ENCODE assay signal across 2 cellular contexts in the genomic region with DNA sequence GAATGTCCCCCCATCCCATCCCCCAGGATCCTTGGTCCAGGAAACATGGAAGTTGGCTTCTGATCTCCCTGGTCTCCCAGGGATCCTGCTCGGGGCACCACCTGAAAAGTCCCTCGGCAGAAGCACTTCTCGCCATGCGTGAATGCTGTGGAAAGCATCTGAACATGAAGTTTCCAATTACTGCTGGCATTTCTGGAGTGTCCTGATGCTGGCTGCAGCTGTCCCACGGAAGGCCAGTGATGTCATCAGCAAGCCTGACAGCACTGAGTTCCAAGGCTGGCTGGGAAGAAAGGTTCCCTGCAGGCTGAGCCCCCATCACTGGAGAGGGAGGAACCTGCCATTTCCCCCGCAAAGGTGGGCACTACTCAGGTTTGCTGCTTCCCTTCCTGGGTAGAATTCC.
TF ChIP-seq lines count a peak whose summit lies in the region.

No MANE protein-coding gene starts in this region.

TF ChIP-seq in GM23338, 12 proteins besides CTCF, POLR2A, EP300 and RAD21 (continues in another document):
- TF ChIP-seq, protein P1, sequence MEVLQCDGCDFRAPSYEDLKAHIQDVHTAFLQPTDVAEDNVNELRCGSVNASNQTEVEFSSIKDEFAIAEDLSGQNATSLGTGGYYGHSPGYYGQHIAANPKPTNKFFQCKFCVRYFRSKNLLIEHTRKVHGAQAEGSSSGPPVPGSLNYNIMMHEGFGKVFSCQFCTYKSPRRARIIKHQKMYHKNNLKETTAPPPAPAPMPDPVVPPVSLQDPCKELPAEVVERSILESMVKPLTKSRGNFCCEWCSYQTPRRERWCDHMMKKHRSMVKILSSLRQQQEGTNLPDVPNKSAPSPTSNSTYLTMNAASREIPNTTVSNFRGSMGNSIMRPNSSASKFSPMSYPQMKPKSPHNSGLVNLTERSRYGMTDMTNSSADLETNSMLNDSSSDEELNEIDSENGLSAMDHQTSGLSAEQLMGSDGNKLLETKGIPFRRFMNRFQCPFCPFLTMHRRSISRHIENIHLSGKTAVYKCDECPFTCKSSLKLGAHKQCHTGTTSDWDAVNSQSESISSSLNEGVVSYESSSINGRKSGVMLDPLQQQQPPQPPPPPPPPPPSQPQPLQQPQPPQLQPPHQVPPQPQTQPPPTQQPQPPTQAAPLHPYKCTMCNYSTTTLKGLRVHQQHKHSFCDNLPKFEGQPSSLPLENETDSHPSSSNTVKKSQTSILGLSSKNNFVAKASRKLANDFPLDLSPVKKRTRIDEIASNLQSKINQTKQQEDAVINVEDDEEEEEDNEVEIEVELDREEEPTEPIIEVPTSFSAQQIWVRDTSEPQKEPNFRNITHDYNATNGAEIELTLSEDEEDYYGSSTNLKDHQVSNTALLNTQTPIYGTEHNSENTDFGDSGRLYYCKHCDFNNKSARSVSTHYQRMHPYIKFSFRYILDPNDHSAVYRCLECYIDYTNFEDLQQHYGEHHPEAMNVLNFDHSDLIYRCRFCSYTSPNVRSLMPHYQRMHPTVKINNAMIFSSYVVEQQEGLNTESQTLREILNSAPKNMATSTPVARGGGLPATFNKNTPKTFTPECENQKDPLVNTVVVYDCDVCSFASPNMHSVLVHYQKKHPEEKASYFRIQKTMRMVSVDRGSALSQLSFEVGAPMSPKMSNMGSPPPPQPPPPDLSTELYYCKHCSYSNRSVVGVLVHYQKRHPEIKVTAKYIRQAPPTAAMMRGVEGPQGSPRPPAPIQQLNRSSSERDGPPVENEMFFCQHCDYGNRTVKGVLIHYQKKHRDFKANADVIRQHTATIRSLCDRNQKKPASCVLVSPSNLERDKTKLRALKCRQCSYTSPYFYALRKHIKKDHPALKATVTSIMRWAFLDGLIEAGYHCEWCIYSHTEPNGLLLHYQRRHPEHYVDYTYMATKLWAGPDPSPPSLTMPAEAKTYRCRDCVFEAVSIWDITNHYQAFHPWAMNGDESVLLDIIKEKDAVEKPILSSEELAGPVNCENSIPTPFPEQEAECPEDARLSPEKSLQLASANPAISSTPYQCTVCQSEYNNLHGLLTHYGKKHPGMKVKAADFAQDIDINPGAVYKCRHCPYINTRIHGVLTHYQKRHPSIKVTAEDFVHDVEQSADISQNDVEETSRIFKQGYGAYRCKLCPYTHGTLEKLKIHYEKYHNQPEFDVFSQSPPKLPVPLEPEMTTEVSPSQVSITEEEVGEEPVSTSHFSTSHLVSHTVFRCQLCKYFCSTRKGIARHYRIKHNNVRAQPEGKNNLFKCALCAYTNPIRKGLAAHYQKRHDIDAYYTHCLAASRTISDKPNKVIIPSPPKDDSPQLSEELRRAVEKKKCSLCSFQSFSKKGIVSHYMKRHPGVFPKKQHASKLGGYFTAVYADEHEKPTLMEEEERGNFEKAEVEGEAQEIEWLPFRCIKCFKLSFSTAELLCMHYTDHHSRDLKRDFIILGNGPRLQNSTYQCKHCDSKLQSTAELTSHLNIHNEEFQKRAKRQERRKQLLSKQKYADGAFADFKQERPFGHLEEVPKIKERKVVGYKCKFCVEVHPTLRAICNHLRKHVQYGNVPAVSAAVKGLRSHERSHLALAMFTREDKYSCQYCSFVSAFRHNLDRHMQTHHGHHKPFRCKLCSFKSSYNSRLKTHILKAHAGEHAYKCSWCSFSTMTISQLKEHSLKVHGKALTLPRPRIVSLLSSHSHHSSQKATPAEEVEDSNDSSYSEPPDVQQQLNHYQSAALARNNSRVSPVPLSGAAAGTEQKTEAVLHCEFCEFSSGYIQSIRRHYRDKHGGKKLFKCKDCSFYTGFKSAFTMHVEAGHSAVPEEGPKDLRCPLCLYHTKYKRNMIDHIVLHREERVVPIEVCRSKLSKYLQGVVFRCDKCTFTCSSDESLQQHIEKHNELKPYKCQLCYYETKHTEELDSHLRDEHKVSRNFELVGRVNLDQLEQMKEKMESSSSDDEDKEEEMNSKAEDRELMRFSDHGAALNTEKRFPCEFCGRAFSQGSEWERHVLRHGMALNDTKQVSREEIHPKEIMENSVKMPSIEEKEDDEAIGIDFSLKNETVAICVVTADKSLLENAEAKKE (CRISPR knock-in tag; IDR thresholded peaks at IDR 0.05): no peak
- TF ChIP-seq EZH2 (IDR thresholded peaks at IDR 0.05; ENCODE audit: low read depth, unreplicated experiment): no peak
- no peak for TF ChIP-seq JUNB (IDR thresholded peaks at IDR 0.05; ENCODE audit: unreplicated experiment)
- TF ChIP-seq, protein P2, sequence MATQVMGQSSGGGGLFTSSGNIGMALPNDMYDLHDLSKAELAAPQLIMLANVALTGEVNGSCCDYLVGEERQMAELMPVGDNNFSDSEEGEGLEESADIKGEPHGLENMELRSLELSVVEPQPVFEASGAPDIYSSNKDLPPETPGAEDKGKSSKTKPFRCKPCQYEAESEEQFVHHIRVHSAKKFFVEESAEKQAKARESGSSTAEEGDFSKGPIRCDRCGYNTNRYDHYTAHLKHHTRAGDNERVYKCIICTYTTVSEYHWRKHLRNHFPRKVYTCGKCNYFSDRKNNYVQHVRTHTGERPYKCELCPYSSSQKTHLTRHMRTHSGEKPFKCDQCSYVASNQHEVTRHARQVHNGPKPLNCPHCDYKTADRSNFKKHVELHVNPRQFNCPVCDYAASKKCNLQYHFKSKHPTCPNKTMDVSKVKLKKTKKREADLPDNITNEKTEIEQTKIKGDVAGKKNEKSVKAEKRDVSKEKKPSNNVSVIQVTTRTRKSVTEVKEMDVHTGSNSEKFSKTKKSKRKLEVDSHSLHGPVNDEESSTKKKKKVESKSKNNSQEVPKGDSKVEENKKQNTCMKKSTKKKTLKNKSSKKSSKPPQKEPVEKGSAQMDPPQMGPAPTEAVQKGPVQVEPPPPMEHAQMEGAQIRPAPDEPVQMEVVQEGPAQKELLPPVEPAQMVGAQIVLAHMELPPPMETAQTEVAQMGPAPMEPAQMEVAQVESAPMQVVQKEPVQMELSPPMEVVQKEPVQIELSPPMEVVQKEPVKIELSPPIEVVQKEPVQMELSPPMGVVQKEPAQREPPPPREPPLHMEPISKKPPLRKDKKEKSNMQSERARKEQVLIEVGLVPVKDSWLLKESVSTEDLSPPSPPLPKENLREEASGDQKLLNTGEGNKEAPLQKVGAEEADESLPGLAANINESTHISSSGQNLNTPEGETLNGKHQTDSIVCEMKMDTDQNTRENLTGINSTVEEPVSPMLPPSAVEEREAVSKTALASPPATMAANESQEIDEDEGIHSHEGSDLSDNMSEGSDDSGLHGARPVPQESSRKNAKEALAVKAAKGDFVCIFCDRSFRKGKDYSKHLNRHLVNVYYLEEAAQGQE (IDR thresholded peaks at IDR 0.05; ENCODE audit: unreplicated experiment): no peak
- TF ChIP-seq EZH2phosphoT487 (IDR thresholded peaks at IDR 0.05; ENCODE audit: unreplicated experiment): no peak
- no peak for TF ChIP-seq POLR2AphosphoS5 (IDR thresholded peaks at IDR 0.05; ENCODE audit: low read depth)
- TF ChIP-seq ZNF114 (CRISPR knock-in tag; IDR thresholded peaks at IDR 0.05): no peak
- no peak for TF ChIP-seq STAT1 (IDR thresholded peaks at IDR 0.05; ENCODE audit: unreplicated experiment)
- TF ChIP-seq ZNF331 (CRISPR knock-in tag; IDR thresholded peaks at IDR 0.05; ENCODE audit: low read depth): no peak
- TF ChIP-seq CREB1 (CRISPR knock-in tag; IDR thresholded peaks at IDR 0.05; ENCODE audit: low read depth): no peak

TF ChIP-seq in H1, 55 proteins besides CTCF, POLR2A, EP300 and RAD21:
- TF ChIP-seq RNF2 (IDR thresholded peaks at IDR 0.05; ENCODE audit: borderline replicate concordance, low read depth, low read length, missing control alignments, poor library complexity, severe bottlenecking): no peak
- TF ChIP-seq, protein P3, sequence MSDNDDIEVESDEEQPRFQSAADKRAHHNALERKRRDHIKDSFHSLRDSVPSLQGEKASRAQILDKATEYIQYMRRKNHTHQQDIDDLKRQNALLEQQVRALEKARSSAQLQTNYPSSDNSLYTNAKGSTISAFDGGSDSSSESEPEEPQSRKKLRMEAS (IDR thresholded peaks at IDR 0.05): no peak
- TF ChIP-seq, protein P4, sequence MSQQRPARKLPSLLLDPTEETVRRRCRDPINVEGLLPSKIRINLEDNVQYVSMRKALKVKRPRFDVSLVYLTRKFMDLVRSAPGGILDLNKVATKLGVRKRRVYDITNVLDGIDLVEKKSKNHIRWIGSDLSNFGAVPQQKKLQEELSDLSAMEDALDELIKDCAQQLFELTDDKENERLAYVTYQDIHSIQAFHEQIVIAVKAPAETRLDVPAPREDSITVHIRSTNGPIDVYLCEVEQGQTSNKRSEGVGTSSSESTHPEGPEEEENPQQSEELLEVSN (IDR thresholded peaks at IDR 0.05): no peak
- TF ChIP-seq GTF2F1 (IDR thresholded peaks at IDR 0.05; ENCODE audit: borderline replicate concordance, low read depth, low read length): no peak
- no peak for TF ChIP-seq EZH2 (IDR thresholded peaks at IDR 0.05; ENCODE audit: low read depth, low read length, severe bottlenecking)
- no peak for TF ChIP-seq FOSL1 (IDR thresholded peaks at IDR 0.05; ENCODE audit: insufficient read depth, low read depth, low read length)
- no peak for TF ChIP-seq POLR2AphosphoS5 (IDR thresholded peaks at IDR 0.05; ENCODE audit: low read depth, low read length)
- no peak for TF ChIP-seq ZNF274 (IDR thresholded peaks at IDR 0.05; ENCODE audit: borderline replicate concordance, extremely low read depth, low read length)
- no peak for TF ChIP-seq TBP (IDR thresholded peaks at IDR 0.05; ENCODE audit: low read depth, low read length)
- no peak for TF ChIP-seq CHD1 (IDR thresholded peaks at IDR 0.05; ENCODE audit: low read depth, low read length)
- TF ChIP-seq CREB1 (IDR thresholded peaks at IDR 0.05): no peak
- TF ChIP-seq, protein P5, sequence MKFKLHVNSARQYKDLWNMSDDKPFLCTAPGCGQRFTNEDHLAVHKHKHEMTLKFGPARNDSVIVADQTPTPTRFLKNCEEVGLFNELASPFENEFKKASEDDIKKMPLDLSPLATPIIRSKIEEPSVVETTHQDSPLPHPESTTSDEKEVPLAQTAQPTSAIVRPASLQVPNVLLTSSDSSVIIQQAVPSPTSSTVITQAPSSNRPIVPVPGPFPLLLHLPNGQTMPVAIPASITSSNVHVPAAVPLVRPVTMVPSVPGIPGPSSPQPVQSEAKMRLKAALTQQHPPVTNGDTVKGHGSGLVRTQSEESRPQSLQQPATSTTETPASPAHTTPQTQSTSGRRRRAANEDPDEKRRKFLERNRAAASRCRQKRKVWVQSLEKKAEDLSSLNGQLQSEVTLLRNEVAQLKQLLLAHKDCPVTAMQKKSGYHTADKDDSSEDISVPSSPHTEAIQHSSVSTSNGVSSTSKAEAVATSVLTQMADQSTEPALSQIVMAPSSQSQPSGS (IDR thresholded peaks at IDR 0.05; ENCODE audit: low read length): no peak
- no peak for TF ChIP-seq CHD2 (IDR thresholded peaks at IDR 0.05; ENCODE audit: low read length)
- TF ChIP-seq, protein P6, sequence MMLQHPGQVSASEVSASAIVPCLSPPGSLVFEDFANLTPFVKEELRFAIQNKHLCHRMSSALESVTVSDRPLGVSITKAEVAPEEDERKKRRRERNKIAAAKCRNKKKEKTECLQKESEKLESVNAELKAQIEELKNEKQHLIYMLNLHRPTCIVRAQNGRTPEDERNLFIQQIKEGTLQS (IDR thresholded peaks at IDR 0.05; ENCODE audit: insufficient read depth, low read depth, low read length): no peak
- TF ChIP-seq KDM5A (IDR thresholded peaks at IDR 0.05; ENCODE audit: low read length): no peak
- no peak for TF ChIP-seq CEBPB (IDR thresholded peaks at IDR 0.05; ENCODE audit: low read depth, low read length)
- no peak for TF ChIP-seq TAF1 (IDR thresholded peaks at IDR 0.05; ENCODE audit: low read depth, low read length)
- no peak for TF ChIP-seq ASH2L (IDR thresholded peaks at IDR 0.05; ENCODE audit: low read length)
TF ChIP-seq in H1: peak in this region for 0.
